9 cellular contexts compared by ENCODE assay signal in the genomic region with DNA sequence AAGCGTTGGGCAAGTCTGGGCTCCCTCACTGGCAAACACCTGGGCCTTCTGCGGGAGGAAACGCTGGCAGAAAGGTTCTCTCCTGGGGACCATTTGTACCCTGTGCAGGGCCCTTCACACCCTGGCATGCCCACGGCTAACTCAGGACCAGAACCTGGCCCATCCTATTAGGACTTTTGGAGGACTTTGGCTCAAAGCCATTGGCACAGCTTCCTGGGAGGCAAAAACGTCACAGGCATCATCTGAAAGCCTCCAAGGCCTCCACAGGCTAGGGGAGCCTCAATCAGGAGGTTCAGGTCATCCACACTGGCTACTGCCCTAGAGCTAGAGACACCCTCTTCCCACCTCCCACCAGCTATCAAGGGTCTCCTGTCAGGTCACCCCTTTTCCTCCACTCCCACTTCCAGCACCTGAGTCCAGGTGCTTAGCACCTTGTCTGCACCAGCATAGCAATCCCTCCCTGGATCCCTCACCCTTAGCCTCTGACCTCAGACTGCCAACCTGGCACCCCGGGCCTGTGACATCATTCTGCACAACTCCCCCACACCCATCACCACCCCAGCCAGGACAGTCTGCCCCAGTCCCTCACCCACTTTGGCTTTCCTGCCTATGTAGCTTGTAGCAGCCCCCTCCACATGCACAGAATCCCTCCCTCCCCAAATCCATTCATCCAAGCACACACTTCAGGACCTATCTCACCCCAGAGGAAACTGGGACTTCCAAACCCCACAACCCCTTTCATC. TPM values are rescaled to one million over a fixed set of nuclear protein-coding genes. Genes with fewer than 3 reads are reported as not detected.
DNase-seq lines count a peak whose midpoint lies in the region; ATAC-seq and TF ChIP-seq lines count a peak whose summit lies in the region.
"Had no signal": no experiment of that assay in that cellular context is flagged by ENCODE, and none has a peak within 500 bp of the region (broad histone marks: within the 10 kb centered on the region; RNA-seq: fewer than 3 reads in every experiment).

No MANE protein-coding gene starts in this region.

- H3K79me2 ChIP-seq in PC-3 (ENCODE audit: low read length) (peaks cover 22% of the 10 kb centered on the region), osteoblast (ENCODE audit: insufficient read depth, low read length) (peaks cover 3% of the 10 kb centered on the region)

- H3K9ac ChIP-seq in PC-3 (ENCODE audit: low read length): no peak overlapping the region

- H3K9me2 ChIP-seq in PC-3 (replicated peaks; ENCODE audit: low read length): no peaks in the 10 kb centered on the region

- H3K4me3 ChIP-seq in PC-3 (ENCODE audit: low read length) (peak overlapping the region; percentile 83; the same call in 1 of the 2 replicates), esophagus (ENCODE audit: low read depth in 1 of 2, low read length in 2 of 2) (peak overlapping the region in 1 of 2 donors; percentile 68), osteoblast (ENCODE audit: insufficient read depth, low read length) (peak overlapping the region; percentile 75)

- CTCF ChIA-PET in PC-3 (lab: Charles Lee): no interaction called here

- BruUV-seq in PC-3 (replicated peaks; lab: Mats Ljungman, UMichigan): no TSS peak

- H3K27me3 ChIP-seq in PC-3 (ENCODE audit: low read length) (no peaks in the 10 kb centered on the region), esophagus (ENCODE audit: control insufficient read depth in 1 of 2, insufficient read depth in 2 of 2, low read length in 2 of 2) (no peaks in the 10 kb centered on the region), osteoblast (ENCODE audit: insufficient read depth, low read length) (peaks cover 12% of the 10 kb centered on the region), foreskin keratinocyte (no peaks in the 10 kb centered on the region)

- H3F3A ChIP-seq in PC-3 (ENCODE audit: low read length, unreplicated experiment): no peaks in the 10 kb centered on the region

- TF ChIP-seq CTCF in C4-2B (conservative IDR thresholded peaks at IDR 0.05) (no peak), PC-3 (conservative IDR thresholded peaks at IDR 0.05; ENCODE audit: low read depth, low read length) (no peak), osteoblast (IDR thresholded peaks at IDR 0.05; ENCODE audit: extremely low read depth, low read depth, low read length) (no peak), foreskin keratinocyte (conservative IDR thresholded peaks at IDR 0.05) (no peak)

- H3K4me1 ChIP-seq in PC-3 (ENCODE audit: insufficient read depth, low read length) (peaks cover 25% of the 10 kb centered on the region), esophagus (ENCODE audit: control insufficient read depth in 2 of 2, insufficient read depth in 2 of 2, low read length in 1 of 2) (peaks cover 8 to 62% of the 10 kb centered on the region in 2 donors), osteoblast (ENCODE audit: insufficient read depth, low read length) (peaks cover 24% of the 10 kb centered on the region), foreskin keratinocyte (peaks cover 44% of the 10 kb centered on the region)

- DNase-seq in PC-3 (peak; percentile 30), osteoblast (ENCODE audit: insufficient read length, low spot score, missing footprints) (peak; percentile 72), cerebellum (ENCODE audit: low spot score) (no peak), occipital lobe (lab: John Stamatoyannopoulos, UW) (no peak), foreskin keratinocyte (no peak), NCI-H748 treated with DMSO at 0.1 percent for 48 hours (lab: John Stamatoyannopoulos, UW) (no peak)

- WGBS in esophagus, 2 donors: 28 to 39% methylated on average over 6 of the region's 6 CpGs

- POLR2A ChIA-PET in PC-3 (lab: Charles Lee; ENCODE audit: unreplicated experiment): no interaction called here

- H2AFZ ChIP-seq in PC-3 (ENCODE audit: low read length) (peak overlapping the region; percentile 92; the same call in 1 of the 2 replicates), osteoblast (ENCODE audit: low read length) (no peak overlapping the region)

- no peak for ATAC-seq in PC-3
- no peak for ATAC-seq in foreskin keratinocyte

- peak overlapping the region; percentile 98 for H3K4me2 ChIP-seq in PC-3 (ENCODE audit: low read length)
- H3K4me2 ChIP-seq in osteoblast (ENCODE audit: insufficient read depth, low read length): peak overlapping the region; percentile 88

- H3K9me3 ChIP-seq in PC-3 (ENCODE audit: low read length) (no peaks in the 10 kb centered on the region), esophagus (ENCODE audit: control insufficient read depth in 2 of 2, insufficient read depth in 1 of 2, low read depth in 1 of 2, low read length in 1 of 2) (no peaks in the 10 kb centered on the region), osteoblast (ENCODE audit: low read depth, low read length) (no peaks in the 10 kb centered on the region)

- H4K20me1 ChIP-seq in PC-3 (ENCODE audit: low read length) (no peaks in the 10 kb centered on the region), osteoblast (ENCODE audit: insufficient read depth, low read length) (peaks cover 12% of the 10 kb centered on the region)

- H3K36me3 ChIP-seq in PC-3 (ENCODE audit: low read depth, low read length) (peaks cover 13% of the 10 kb centered on the region), esophagus (ENCODE audit: control insufficient read depth in 2 of 2, insufficient read depth in 2 of 2, low read length in 1 of 2) (no peaks in the 10 kb centered on the region), osteoblast (ENCODE audit: insufficient read depth, low read length) (peaks cover 21% of the 10 kb centered on the region)

- H3K27ac ChIP-seq in C4-2B: peak overlapping the region; percentile 88
- peak overlapping the region; percentile 50 for H3K27ac ChIP-seq in PC-3 (ENCODE audit: low read length)
- H3K27ac ChIP-seq in esophagus (ENCODE audit: low read depth in 2 of 2, low read length in 1 of 2): peak overlapping the region; percentile 93 to 96
- no peak overlapping the region for H3K27ac ChIP-seq in osteoblast (ENCODE audit: low read depth, low read length)
- H3K27ac ChIP-seq in foreskin keratinocyte: no peak overlapping the region

- intact Hi-C loops in PC-3 (cut with micrococcal nuclease): no loop called here

RNA-seq across cellular contexts. Expression of gene PLXNB1, which starts 0.6 kb away (rescaled TPM):
- 31.8 and 35.4 TPM in 2 replicates for total RNA-seq in PC-3 (2014; rRNA removed)
- 100 to 1,000 TPM in 1 of 2 donors, 10 to 100 TPM in 1; 73.4 to 298 TPM for polyA plus RNA-seq in esophagus
- 23.3 and 33.7 TPM in 2 replicates for total RNA-seq in osteoblast
- total RNA-seq in cerebellum: 85.4 TPM
- total RNA-seq in occipital lobe: 26.8 TPM
- total RNA-seq in foreskin keratinocyte: 67.8 and 73.4 TPM in 2 replicates
- 40.1 and 40.6 TPM in 2 replicates for polyA plus RNA-seq in foreskin keratinocyte

RNA-seq across cellular contexts. Expression of gene CCDC51, which starts 9.4 kb away (rescaled TPM):
- 27.8 and 30.9 TPM in 2 replicates for total RNA-seq in PC-3 (2014; rRNA removed)
- 10 to 100 TPM in 1 of 2 donors, 1 to 10 TPM in 1; 7.0 to 15.5 TPM for polyA plus RNA-seq in esophagus
- total RNA-seq in osteoblast: 13.3 and 17.4 TPM in 2 replicates
- 6.0 TPM for total RNA-seq in cerebellum
- total RNA-seq in occipital lobe: 7.5 TPM
- total RNA-seq in foreskin keratinocyte: 30.3 and 31.1 TPM in 2 replicates
- 29.5 and 33.2 TPM in 2 replicates for polyA plus RNA-seq in foreskin keratinocyte

RNA-seq across cellular contexts. Expression of gene TMA7, which starts 9.5 kb away (rescaled TPM):
- 517 and 618 TPM in 2 replicates for total RNA-seq in PC-3 (2014; rRNA removed)
- polyA plus RNA-seq in esophagus: 100 to 1,000 TPM; 364 to 613 TPM
- 128 and 135 TPM in 2 replicates for total RNA-seq in osteoblast
- 83.0 TPM for total RNA-seq in cerebellum
- 61.3 TPM for total RNA-seq in occipital lobe
- total RNA-seq in foreskin keratinocyte: 376 and 417 TPM in 2 replicates
- polyA plus RNA-seq in foreskin keratinocyte: 616 and 663 TPM in 2 replicates

RNA-seq across cellular contexts. Expression of gene ATRIP, which starts 16.0 kb away (rescaled TPM):
- total RNA-seq in PC-3 (2014; rRNA removed) (13.9 and 16.1 TPM in 2 replicates), osteoblast (5.0 and 5.1 TPM in 2 replicates), cerebellum (7.3 TPM), occipital lobe (5.9 TPM), foreskin keratinocyte (11.6 and 14.4 TPM in 2 replicates)
- polyA plus RNA-seq in esophagus (1 to 10 TPM; 4.9 to 5.7 TPM), foreskin keratinocyte (9.2 and 11.4 TPM in 2 replicates)

RNA-seq across cellular contexts. Expression of gene FBXW12, which starts 58.5 kb away (rescaled TPM):
- total RNA-seq in PC-3 (2014; rRNA removed) (not detected in 2 replicates), osteoblast (not detected in 2 replicates), cerebellum (1.2 TPM), occipital lobe (2.5 TPM), foreskin keratinocyte (not detected in 2 replicates)
- polyA plus RNA-seq in esophagus (under 1 TPM in 1 of 2 donors, not detected in 1; 0.08 TPM), foreskin keratinocyte (not detected in 2 replicates)
- total RNA-seq: LHCN-M2 had no signal

Comparison
In these comparisons a context has a peak if more than half of its experiments do, and no peak if none do; other contexts are left out.
1. H3K27ac ChIP-seq: peak in C4-2B (single experiment), PC-3 (single experiment) and esophagus (2 of 2); none in osteoblast (single experiment) and foreskin keratinocyte (single experiment).
2. DNase-seq: peak in PC-3 (single experiment) and osteoblast (single experiment); none in cerebellum (single experiment), occipital lobe (single experiment), foreskin keratinocyte (0 of 2) and NCI-H748 treated with DMSO at 0.1 percent for 48 hours (single experiment).